In genomic region chr7:51430480-51431086, GRCh38 we compare ENCODE assay signal across 8 cellular contexts.
A peak's percentile ranks its signal among the peaks of the same experiment; 100 is the strongest.
DNase-seq lines count a peak whose midpoint lies in the region; ATAC-seq and TF ChIP-seq lines count a peak whose summit lies in the region.

No MANE protein-coding gene starts in this region.

- no peaks in the 10 kb centered on the region for H3K36me3 Mint-ChIP-seq in chondrocyte (ENCODE audit: low read depth)

- no peak overlapping the region for H3K27ac Mint-ChIP-seq in chondrocyte (ENCODE audit: unreplicated experiment)

- H3K27me3 ChIP-seq in BE2C (no peaks in the 10 kb centered on the region), left lung (peaks cover 0 to 11% of the 10 kb centered on the region in 2 donors)

- H3K4me3 ChIP-seq in BE2C (ENCODE audit: low read depth, low read length) (no peak overlapping the region), left lung (no peak overlapping the region)

- H3K36me3 ChIP-seq in BE2C: no peaks in the 10 kb centered on the region
- no peaks in the 10 kb centered on the region for H3K36me3 ChIP-seq in left lung

- no peaks in the 10 kb centered on the region for H3K4me1 Mint-ChIP-seq in chondrocyte (ENCODE audit: low read depth)

- H3K9me3 ChIP-seq in BE2C (no peaks in the 10 kb centered on the region), left lung (no peaks in the 10 kb centered on the region)

- no peak overlapping the region for H3K4me3 Mint-ChIP-seq in chondrocyte (ENCODE audit: unreplicated experiment)

- peak; percentile 68 for DNase-seq in BE2C
- peak; percentile 34 for DNase-seq in MV-4-11 (lab: John Stamatoyannopoulos, UW)
- peak; percentile 29 for DNase-seq in SKM-1 (lab: John Stamatoyannopoulos, UW; ENCODE audit: unreplicated experiment)
- no peak for DNase-seq in chondrocyte (ENCODE audit: low spot score)
- DNase-seq in left lung: no peak
- peak; percentile 10 to 15 for DNase-seq in stimulated activated CD8-positive, alpha-beta memory T cell treated with anti-CD3 and anti-CD28 coated beads, Interleukin-2, amount 100 ng/mL, for 48 hours (ENCODE audit: low read depth in 2 of 2)

- ATAC-seq in GM18861 (IDR thresholded peaks at IDR 0.05; ENCODE audit: unreplicated experiment) (peak; percentile 77), left lung (peak; percentile 81)
- no peak for ATAC-seq in activated CD4-positive, CD25-positive, alpha-beta regulatory T cell treated with anti-CD3 and anti-CD28 coated beads, Interleukin-2, amount 50 U/mL, for 24 hours

- TF ChIP-seq CTCF in BE2C (IDR thresholded peaks at IDR 0.05; ENCODE audit: low read depth, low read length) (peak; percentile 86), chondrocyte (IDR thresholded peaks at IDR 0.05) (peak; percentile 91), left lung (IDR thresholded peaks at IDR 0.05) (peak; percentile 42 to 57)

- H3K9me3 Mint-ChIP-seq in chondrocyte (ENCODE audit: low read depth): no peaks in the 10 kb centered on the region

- H3K27ac ChIP-seq in left lung: no peak overlapping the region

- intact Hi-C loops in left lung (cut with DNase I): no loop called here

- peaks cover 34% of the 10 kb centered on the region for H3K27me3 Mint-ChIP-seq in chondrocyte (ENCODE audit: low read depth)

- peaks cover 3% of the 10 kb centered on the region; the same call in 1 of the 2 replicates for H3K4me1 ChIP-seq in BE2C
- no peaks in the 10 kb centered on the region for H3K4me1 ChIP-seq in left lung

Comparison
In these comparisons a context has a peak if more than half of its experiments do, and no peak if none do; other contexts are left out.
1. DNase-seq: peak in BE2C (single experiment), MV-4-11 (single experiment), SKM-1 (single experiment) and stimulated activated CD8-positive, alpha-beta memory T cell treated with anti-CD3 and anti-CD28 coated beads, Interleukin-2, amount 100 ng/mL, for 48 hours (2 of 2); none in chondrocyte (single experiment) and left lung (0 of 2).
2. ATAC-seq: peak in GM18861 (single experiment) and left lung (single experiment); none in activated CD4-positive, CD25-positive, alpha-beta regulatory T cell treated with anti-CD3 and anti-CD28 coated beads, Interleukin-2, amount 50 U/mL, for 24 hours (0 of 2).
3. Peak in every context shown above with its lines, with median percentiles within 50 percentile points of each other: CTCF ChIP-seq.